8 cellular contexts compared by ENCODE assay signal in the genomic region with DNA sequence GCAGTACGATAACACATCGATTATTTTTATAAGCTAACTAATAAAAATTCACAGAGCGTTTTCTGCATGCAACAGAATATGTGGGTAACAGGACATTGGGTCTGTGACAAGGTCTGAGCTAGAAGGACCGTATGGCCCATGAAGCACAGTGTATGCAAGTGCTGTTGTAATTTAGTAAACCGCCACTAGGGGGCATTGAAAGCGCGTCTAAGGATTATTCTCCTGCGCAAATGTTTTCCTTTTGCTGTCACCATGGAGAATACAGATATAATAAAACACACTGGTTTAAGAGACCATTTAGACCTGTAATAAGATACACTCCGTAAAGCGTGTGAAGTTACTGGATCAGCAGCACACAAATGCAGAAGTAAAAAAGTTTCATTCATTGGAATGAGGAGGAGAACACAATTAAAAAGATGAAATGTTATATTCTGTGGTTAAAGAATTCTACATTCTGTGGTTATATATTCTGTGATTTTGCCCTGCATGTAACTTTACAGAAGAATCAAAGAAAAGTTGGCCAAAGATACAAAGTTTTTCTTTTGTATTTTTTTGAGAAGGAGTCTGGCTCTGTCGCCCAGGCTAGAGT.
A peak's percentile ranks its signal among the peaks of the same experiment; 100 is the strongest.
DNase-seq lines count a peak whose midpoint lies in the region; ATAC-seq, FAIRE-seq and TF ChIP-seq lines count a peak whose summit lies in the region.

No MANE protein-coding gene starts in this region.

- peak; percentile 77 for TF ChIP-seq CTCF in GM12875 (IDR thresholded peaks at IDR 0.05; ENCODE audit: borderline replicate concordance, insufficient read depth, low read depth, low read length)
- peak; percentile 92 for TF ChIP-seq CTCF in nephron progenitor cell (IDR thresholded peaks at IDR 0.05)
- peak; percentile 94 for TF ChIP-seq CTCF in thoracic aorta (IDR thresholded peaks at IDR 0.05)

- FAIRE-seq in A204.1 (lab: Jason Lieb, UNC), result peak; percentile 96

- no peak overlapping the region for H3K27ac ChIP-seq in thoracic aorta

- H3K36me3 ChIP-seq in thoracic aorta, result no peaks in the 10 kb centered on the region

- no peaks in the 10 kb centered on the region for H3K9me3 Mint-ChIP-seq in nephron progenitor cell

- DNase-seq in HPDE6-E6E7 (ENCODE audit: extremely low spot score) (peak; percentile 48), NCI-H82 treated with DMSO at 0.1 percent for 48 hours (lab: John Stamatoyannopoulos, UW; ENCODE audit: unreplicated experiment) (peak; percentile 34), fibroblast of peridontal ligament (ENCODE audit: extremely low read depth) (peak; percentile 91), nephron progenitor cell (peak; percentile 76), thoracic aorta (ENCODE audit: low spot score) (peak; percentile 36)
- peak; percentile 41 for DNase-seq in activated CD8-positive, alpha-beta memory T cell treated with anti-CD3 and anti-CD28 coated beads, Interleukin-2, amount 50 U/mL, for 4 hours

- no peaks in the 10 kb centered on the region for H3K4me1 ChIP-seq in thoracic aorta (ENCODE audit: control insufficient read depth in 1 of 2, low read depth in 2 of 2)

- no peaks in the 10 kb centered on the region for H3K9me3 ChIP-seq in thoracic aorta

- no peaks in the 10 kb centered on the region for H3K27me3 Mint-ChIP-seq in nephron progenitor cell (ENCODE audit: low read depth, poor library complexity)

- peaks cover 23% of the 10 kb centered on the region for H3K36me3 Mint-ChIP-seq in nephron progenitor cell (ENCODE audit: low read depth)

- no peak overlapping the region for H3K27ac Mint-ChIP-seq in nephron progenitor cell

- ATAC-seq in thoracic aorta (ENCODE audit: insufficient number of reproducible peaks, low FRiP score, low read depth), result peak; percentile 95

- H3K4me3 Mint-ChIP-seq in nephron progenitor cell, result no peak overlapping the region

- H3K27me3 ChIP-seq in thoracic aorta (replicated peaks; ENCODE audit: insufficient read depth), result no peaks in the 10 kb centered on the region

- H3K4me3 ChIP-seq in GM12875 (ENCODE audit: low read depth, low read length), result no peak overlapping the region
- no peak overlapping the region for H3K4me3 ChIP-seq in thoracic aorta

- H3K4me1 Mint-ChIP-seq in nephron progenitor cell, result peaks cover 10% of the 10 kb centered on the region

Comparison
In these comparisons a context has a peak if more than half of its experiments do, and no peak if none do; other contexts are left out.
1. DNase-seq: peak in every context shown above with its lines; median percentile 91 in fibroblast of peridontal ligament; 76 in nephron progenitor cell; 48 in HPDE6-E6E7; 41 in activated CD8-positive, alpha-beta memory T cell treated with anti-CD3 and anti-CD28 coated beads, Interleukin-2, amount 50 U/mL, for 4 hours; 36 in thoracic aorta; 34 in NCI-H82 treated with DMSO at 0.1 percent for 48 hours.